In genomic region chrX:19833034-19833677, GRCh38 we compare ENCODE assay signal across 19 cellular contexts. TPM values are rescaled to one million over a fixed set of nuclear protein-coding genes. Genes with fewer than 3 reads are reported as not detected.
DNase-seq lines count a peak whose midpoint lies in the region; ATAC-seq and TF ChIP-seq lines count a peak whose summit lies in the region.
"Had no signal": no experiment of that assay in that cellular context is flagged by ENCODE, and none has a peak within 500 bp of the region (broad histone marks: within the 10 kb centered on the region; RNA-seq: fewer than 3 reads in every experiment).

No MANE protein-coding gene starts in this region.

- H3K4me1 Mint-ChIP-seq in stimulated activated naive CD8-positive, alpha-beta T cell treated with anti-CD3 and anti-CD28 coated beads, Interleukin-15, Interleukin-2, amounts not matched to agents 100 ng/mL and 50 ng/mL, for 24 hours (ENCODE audit: low read depth) = peaks cover 31% of the 10 kb centered on the region
- H3K4me1 Mint-ChIP-seq in stimulated activated naive CD8-positive, alpha-beta T cell treated with anti-CD3 and anti-CD28 coated beads, Interleukin-15, amount 100 ng/mL, for 72 hours = peaks cover 48% of the 10 kb centered on the region
- peaks cover 22% of the 10 kb centered on the region for H3K4me1 Mint-ChIP-seq in memory B cell

- no peak overlapping the region for H3K4me3 Mint-ChIP-seq in stimulated activated naive CD8-positive, alpha-beta T cell treated with anti-CD3 and anti-CD28 coated beads, Interleukin-15, Interleukin-2, amounts not matched to agents 100 ng/mL and 50 ng/mL, for 24 hours
- no peak overlapping the region for H3K4me3 Mint-ChIP-seq in stimulated activated naive CD8-positive, alpha-beta T cell treated with anti-CD3 and anti-CD28 coated beads, Interleukin-15, amount 100 ng/mL, for 72 hours
- peak overlapping the region; percentile 35 for H3K4me3 Mint-ChIP-seq in memory B cell
- H3K4me3 Mint-ChIP-seq: CD4-positive, alpha-beta T cell had no signal

- H3K4me3 ChIP-seq in WERI-Rb-1 (ENCODE audit: low read depth, low read length) = no peak overlapping the region
- H3K4me3 ChIP-seq: GM23248 had no signal

- no peak for DNase-seq in stimulated activated naive CD8-positive, alpha-beta T cell treated with anti-CD3 and anti-CD28 coated beads, Interleukin-15, amount 100 ng/mL, for 72 hours
- DNase-seq in WERI-Rb-1 (no peak), memory B cell (ENCODE audit: low spot score in 2 of 2) (no peak), SK-N-DZ (ENCODE audit: low spot score) (no peak), HK-2 (ENCODE audit: unreplicated experiment) (no peak)
- DNase-seq in activated T-cell treated with anti-CD3 and anti-CD28 coated beads, Interleukin-2, amount 50 U/mL, for 1 hour = no peak
- DNase-seq: ACHN; AML-193; CD4-positive, alpha-beta T cell; DMS79; GM23248; HCEC 1CT; NCI-H1436 treated with DMSO at 0.1 percent for 48 hours; NCI-H2029 treated with DMSO at 0.1 percent for 48 hours; NCI-H2171 treated with DMSO at 0.1 percent for 48 hours; NCI-H748 treated with DMSO at 0.1 percent for 48 hours; OCI-M1; SHP77 treated with DMSO at 0.1 percent for 48 hours had no signal

- H3K27ac ChIP-seq in WERI-Rb-1 = peak overlapping the region; percentile 88
- H3K27ac ChIP-seq: GM23248 had no signal

- H3K27me3 Mint-ChIP-seq in stimulated activated naive CD8-positive, alpha-beta T cell treated with anti-CD3 and anti-CD28 coated beads, Interleukin-15, Interleukin-2, amounts not matched to agents 100 ng/mL and 50 ng/mL, for 24 hours = no peaks in the 10 kb centered on the region
- H3K27me3 Mint-ChIP-seq in stimulated activated naive CD8-positive, alpha-beta T cell treated with anti-CD3 and anti-CD28 coated beads, Interleukin-15, amount 100 ng/mL, for 72 hours = no peaks in the 10 kb centered on the region
- no peaks in the 10 kb centered on the region for H3K27me3 Mint-ChIP-seq in memory B cell
- H3K27me3 Mint-ChIP-seq: CD4-positive, alpha-beta T cell had no signal

- no peaks in the 10 kb centered on the region for H3K36me3 ChIP-seq in WERI-Rb-1

- H3K9me3 ChIP-seq in WERI-Rb-1 (ENCODE audit: severe bottlenecking) = no peaks in the 10 kb centered on the region

- H3K27ac Mint-ChIP-seq in stimulated activated naive CD8-positive, alpha-beta T cell treated with anti-CD3 and anti-CD28 coated beads, Interleukin-15, Interleukin-2, amounts not matched to agents 100 ng/mL and 50 ng/mL, for 24 hours = peak overlapping the region; percentile 40
- no peak overlapping the region for H3K27ac Mint-ChIP-seq in stimulated activated naive CD8-positive, alpha-beta T cell treated with anti-CD3 and anti-CD28 coated beads, Interleukin-15, amount 100 ng/mL, for 72 hours
- H3K27ac Mint-ChIP-seq in memory B cell = peak overlapping the region; percentile 92
- H3K27ac Mint-ChIP-seq: CD4-positive, alpha-beta T cell had no signal

- no peak for ATAC-seq in stimulated activated naive CD8-positive, alpha-beta T cell treated with anti-CD3 and anti-CD28 coated beads, Interleukin-15, amount 100 ng/mL, for 72 hours
- no peak for ATAC-seq in memory B cell (ENCODE audit: low read depth)

- H3K9me3 Mint-ChIP-seq in stimulated activated naive CD8-positive, alpha-beta T cell treated with anti-CD3 and anti-CD28 coated beads, Interleukin-15, Interleukin-2, amounts not matched to agents 100 ng/mL and 50 ng/mL, for 24 hours = peaks cover 4% of the 10 kb centered on the region
- no peaks in the 10 kb centered on the region for H3K9me3 Mint-ChIP-seq in stimulated activated naive CD8-positive, alpha-beta T cell treated with anti-CD3 and anti-CD28 coated beads, Interleukin-15, amount 100 ng/mL, for 72 hours
- H3K9me3 Mint-ChIP-seq in memory B cell = no peaks in the 10 kb centered on the region
- H3K9me3 Mint-ChIP-seq: CD4-positive, alpha-beta T cell had no signal

- H3K36me3 Mint-ChIP-seq in stimulated activated naive CD8-positive, alpha-beta T cell treated with anti-CD3 and anti-CD28 coated beads, Interleukin-15, Interleukin-2, amounts not matched to agents 100 ng/mL and 50 ng/mL, for 24 hours (ENCODE audit: low read depth) = peaks cover 19% of the 10 kb centered on the region
- peaks cover 13% of the 10 kb centered on the region for H3K36me3 Mint-ChIP-seq in memory B cell

- TF ChIP-seq CTCF in WERI-Rb-1 (IDR thresholded peaks at IDR 0.05; ENCODE audit: low read depth, low read length) = no peak

- no peaks in the 10 kb centered on the region for H3K27me3 ChIP-seq in WERI-Rb-1 (ENCODE audit: insufficient read depth, low read depth, severe bottlenecking)

RNA-seq across cellular contexts. Expression of gene SH3KBP1, which starts 54.2 kb away (rescaled TPM):
- 3.1 and 5.3 TPM in 2 replicates for polyA plus RNA-seq in SK-N-DZ (2014; cell fraction: cytosol; rRNA removed)
- 2.0 and 3.7 TPM in 2 replicates for polyA plus RNA-seq in SK-N-DZ (2014; cell fraction: nucleus; rRNA removed)

Comparison
In these comparisons a context has a peak if more than half of its experiments do, and no peak if none do; other contexts are left out.
1. H3K27ac Mint-ChIP-seq: peak in stimulated activated naive CD8-positive, alpha-beta T cell treated with anti-CD3 and anti-CD28 coated beads, Interleukin-15, Interleukin-2, amounts not matched to agents 100 ng/mL and 50 ng/mL, for 24 hours (single experiment) and memory B cell (single experiment); none in stimulated activated naive CD8-positive, alpha-beta T cell treated with anti-CD3 and anti-CD28 coated beads, Interleukin-15, amount 100 ng/mL, for 72 hours (0 of 2).